18 cellular contexts compared by ENCODE assay signal in the genomic region with DNA sequence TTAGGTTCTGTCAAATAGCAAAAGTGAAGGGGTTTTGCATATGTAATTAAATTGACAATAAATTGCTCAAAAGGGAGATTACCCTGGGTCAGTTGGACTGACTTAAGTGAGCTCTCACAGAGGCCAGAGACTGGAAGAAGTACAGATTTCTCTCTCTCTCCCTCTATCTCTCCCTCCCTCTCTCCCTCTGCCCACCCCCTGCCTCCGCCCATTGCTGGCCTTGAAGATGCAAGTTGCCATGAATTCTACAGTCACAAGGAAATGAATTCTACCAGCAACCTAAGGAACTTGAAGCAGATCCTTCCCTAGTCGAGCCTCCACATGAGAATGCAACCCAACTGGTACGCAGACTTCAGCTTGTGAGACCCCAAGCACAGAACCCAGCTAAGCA.
DNase-seq lines count a peak whose midpoint lies in the region; ATAC-seq lines count a peak whose summit lies in the region.
"Had no signal": no experiment of that assay in that cellular context is flagged by ENCODE, and none has a peak within 500 bp of the region (broad histone marks: within the 10 kb centered on the region; RNA-seq: fewer than 3 reads in every experiment).

No MANE protein-coding gene starts in this region.

- DNase-seq in SJSA1 (ENCODE audit: low read depth in 1 of 2, low spot score in 2 of 2) (no peak), fibroblast of gingiva (ENCODE audit: low read depth) (peak; percentile 69), NCI-H748 (lab: John Stamatoyannopoulos, UW; ENCODE audit: unreplicated experiment) (no peak)
- DNase-seq in stimulated activated CD4-positive, alpha-beta T cell treated with anti-CD3 and anti-CD28 coated beads, Interleukin-15, amount 100 ng/mL, for 24 hours: no peak
- no peak for DNase-seq in stimulated activated CD4-positive, alpha-beta T cell treated with anti-CD3 and anti-CD28 coated beads, Interleukin-4, amount 100 ng/mL, for 24 hours
- DNase-seq: activated CD4-positive, alpha-beta memory T cell treated with anti-CD3 and anti-CD28 coated beads for 36 hours; activated naive CD4-positive, alpha-beta T cell; CD4-positive, CD25-positive, alpha-beta regulatory T cell; DMS153; left lung; RPMI8226; small intestine; T-helper 1 cell had no signal

- H3K9me3 ChIP-seq in SJSA1 (replicated peaks): 0 out of 2 replicates have a peak, but pooled peaks cover 3% of the 10 kb centered on the region
- H3K9me3 ChIP-seq in skeletal muscle satellite cell (replicated peaks; ENCODE audit: low read length): no peaks in the 10 kb centered on the region

- H3K27ac ChIP-seq in ACC112 (ENCODE audit: low read depth, low read length) (peak overlapping the region; percentile 98), SJSA1 (peak overlapping the region; percentile 84)
- H3K27ac ChIP-seq: parathyroid adenoma, VCaP had no signal

- no peaks in the 10 kb centered on the region for H3K27me3 ChIP-seq in ACC112 (ENCODE audit: insufficient read depth, low read length)
- H3K27me3 ChIP-seq in SJSA1 (replicated peaks): no peaks in the 10 kb centered on the region
- no peaks in the 10 kb centered on the region for H3K27me3 ChIP-seq in skeletal muscle satellite cell (ENCODE audit: control insufficient read depth, insufficient read depth, low read length)
- H3K27me3 ChIP-seq: left lung had no signal

- no peak overlapping the region for H2AFZ ChIP-seq in ACC112 (ENCODE audit: low read length, unreplicated experiment)
- H2AFZ ChIP-seq: parathyroid adenoma had no signal

- H3K36me3 ChIP-seq in ACC112 (ENCODE audit: insufficient read depth, low read length) (peaks cover 29% of the 10 kb centered on the region), SJSA1 (0 out of 2 replicates have a peak, but pooled peaks cover 3% of the 10 kb centered on the region), skeletal muscle satellite cell (ENCODE audit: insufficient read depth, low read length) (peaks cover 8% of the 10 kb centered on the region)
- H3K36me3 ChIP-seq: left lung had no signal

- peaks cover 71% of the 10 kb centered on the region for H3K79me2 ChIP-seq in ACC112 (ENCODE audit: control insufficient read depth, insufficient read depth, low read length, unreplicated experiment)
- H3K79me2 ChIP-seq: parathyroid adenoma had no signal

- H3K4me3 ChIP-seq in ACC112 (ENCODE audit: low read depth, low read length) (peak overlapping the region; percentile 32; the same call in 1 of the 2 replicates), SJSA1 (no peak overlapping the region), skeletal muscle satellite cell (ENCODE audit: low read length) (peak overlapping the region; percentile 14)
- H3K4me3 ChIP-seq: left lung had no signal

- H3K4me1 ChIP-seq in ACC112 (ENCODE audit: control insufficient read depth, insufficient read depth, low read length, unreplicated experiment) (peaks cover 90% of the 10 kb centered on the region), SJSA1 (replicated peaks) (peaks cover 51% of the 10 kb centered on the region), skeletal muscle satellite cell (ENCODE audit: control insufficient read depth, insufficient read depth, low read length) (peaks cover 80% of the 10 kb centered on the region)
- H3K4me1 ChIP-seq: left lung, parathyroid adenoma had no signal

- H3K9ac ChIP-seq in skeletal muscle satellite cell (ENCODE audit: low read depth, low read length): peak overlapping the region; percentile 70
- H3K9ac ChIP-seq: parathyroid adenoma had no signal

- no peak for ATAC-seq in HG02642 (IDR thresholded peaks at IDR 0.05; ENCODE audit: poor library complexity, unreplicated experiment)

- peak overlapping the region; percentile 67 for H3K4me2 ChIP-seq in skeletal muscle satellite cell (ENCODE audit: low read length)
